In the genomic region with DNA sequence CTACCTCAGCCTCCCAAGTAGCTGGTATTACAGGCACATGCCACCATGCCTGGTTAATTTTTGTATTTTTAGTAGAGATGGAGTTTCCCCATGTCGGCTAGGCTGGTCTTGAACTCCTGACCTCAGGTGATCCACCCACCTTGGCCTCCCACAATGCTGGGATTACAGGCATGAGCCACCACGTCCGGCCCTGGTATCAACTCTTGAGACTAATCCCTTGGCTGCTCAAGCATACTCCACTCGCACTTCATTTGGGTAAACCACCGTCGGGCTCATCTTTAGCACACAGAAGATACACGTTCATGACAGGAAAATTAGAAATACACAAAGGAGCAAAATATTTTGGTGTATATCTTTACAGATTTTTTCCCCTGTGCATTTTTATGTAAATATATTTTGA, we compare ENCODE assay signal across 7 cellular contexts. TPM values are rescaled to one million over a fixed set of nuclear protein-coding genes. Genes with fewer than 3 reads are reported as not detected.
A peak's percentile ranks its signal among the peaks of the same experiment; 100 is the strongest.
DNase-seq lines count a peak whose midpoint lies in the region; ATAC-seq and TF ChIP-seq lines count a peak whose summit lies in the region.
"Not testable (repeated sequence)": the region's sequence is repeated elsewhere in the genome, so short reads cannot be mapped to it uniquely, and the experiment has no call there.

No MANE protein-coding gene starts in this region.

- peak overlapping the region; percentile 30 for H3K27ac Mint-ChIP-seq in activated B cell treated with CpG ODN at 0.5 μM for 24 hours

- ATAC-seq in GM18498 (IDR thresholded peaks at IDR 0.05; ENCODE audit: unreplicated experiment) (peak; percentile 69), GM19035 (IDR thresholded peaks at IDR 0.05; ENCODE audit: unreplicated experiment) (peak; percentile 53), GM21423 (IDR thresholded peaks at IDR 0.05; ENCODE audit: unreplicated experiment) (peak; percentile 59), HG02610 (IDR thresholded peaks at IDR 0.05; ENCODE audit: unreplicated experiment) (peak; percentile 88), HG03045 (IDR thresholded peaks at IDR 0.05; ENCODE audit: unreplicated experiment) (peak; percentile 73), HG03378 (IDR thresholded peaks at IDR 0.05; ENCODE audit: unreplicated experiment) (peak; percentile 80), activated B cell treated with CpG ODN at 0.5 μM for 24 hours (ENCODE audit: low read depth) (peak; percentile 74)

- H3K27me3 Mint-ChIP-seq in activated B cell treated with CpG ODN at 0.5 μM for 24 hours, result not testable (repeated sequence)

- POLR2A ChIA-PET in activated B cell treated with CpG ODN at 0.5 μM for 24 hours (lab: Charles Lee), result not testable (repeated sequence)

- not testable (repeated sequence) for TF ChIP-seq CTCF in activated B cell treated with CpG ODN at 0.5 μM for 24 hours (IDR thresholded peaks at IDR 0.05)

- H3K36me3 Mint-ChIP-seq in activated B cell treated with CpG ODN at 0.5 μM for 24 hours (ENCODE audit: low read depth), result not testable (repeated sequence)

- not testable (repeated sequence) for H3K4me3 Mint-ChIP-seq in activated B cell treated with CpG ODN at 0.5 μM for 24 hours

- CTCF ChIA-PET in activated B cell treated with CpG ODN at 0.5 μM for 24 hours (lab: Charles Lee), result not testable (repeated sequence)

- not testable (repeated sequence) for H3K4me1 Mint-ChIP-seq in activated B cell treated with CpG ODN at 0.5 μM for 24 hours

- intact Hi-C loops in activated B cell treated with CpG ODN at 0.5 μM for 24 hours (cut with micrococcal nuclease), result not testable (repeated sequence)

- not testable (repeated sequence) for H3K9me3 Mint-ChIP-seq in activated B cell treated with CpG ODN at 0.5 μM for 24 hours

- DNase-seq in activated B cell treated with CpG ODN at 0.5 μM for 24 hours, result not testable (repeated sequence)

RNA-seq across cellular contexts. Expression of gene ZNF185, which starts 12.2 kb away (rescaled TPM):
- total RNA-seq in activated B cell treated with CpG ODN at 0.5 μM for 24 hours, result 0.75 and 0.81 TPM in 2 replicates
